Comparison of ENCODE assay signal across 1 cellular context in the genomic region with DNA sequence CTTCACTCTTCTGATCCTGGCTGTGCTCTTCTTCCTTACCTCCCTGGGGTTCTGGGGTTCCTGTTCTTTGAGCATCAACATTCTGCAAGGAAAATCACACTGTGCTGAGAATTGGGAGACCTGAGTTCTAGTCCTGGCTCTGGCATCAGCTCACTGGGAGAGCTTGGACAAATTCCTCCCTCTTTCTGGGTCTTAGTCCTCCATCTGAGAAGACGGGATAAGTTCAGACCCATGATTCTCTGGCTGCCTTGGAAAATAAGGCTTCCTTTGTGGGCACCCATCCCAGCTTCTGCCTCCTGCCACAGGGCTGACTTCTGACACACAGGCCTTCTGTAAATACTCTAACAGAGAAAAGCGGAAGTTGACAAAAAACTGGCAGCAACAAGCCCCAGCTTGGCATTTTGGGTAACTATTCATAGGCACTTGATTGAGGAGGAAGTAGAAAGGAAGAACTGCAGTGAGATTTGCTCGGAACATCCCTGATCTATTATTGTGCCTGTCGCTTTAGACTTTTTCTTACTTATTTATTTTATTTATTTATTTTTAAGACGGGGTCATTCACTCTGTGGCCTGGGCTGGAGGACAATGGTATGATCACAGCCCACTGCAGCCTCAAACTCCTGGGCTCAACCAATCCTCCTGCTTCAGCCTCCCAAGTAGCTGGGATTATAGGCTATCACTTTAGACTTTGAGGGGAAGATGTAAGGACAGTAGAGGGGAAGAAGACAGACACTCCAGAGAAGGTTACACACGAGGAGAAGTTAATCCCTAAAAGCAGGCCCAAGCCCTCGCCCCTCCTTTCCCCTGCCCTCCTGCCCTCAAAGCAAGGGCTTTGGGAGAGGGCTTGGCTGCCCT.
TF ChIP-seq lines count a peak whose summit lies in the region.

No MANE protein-coding gene starts in this region.

TF ChIP-seq in HepG2, 621 proteins besides CTCF, POLR2A, EP300 and RAD21 (continued from another document and continues in another):
- TF ChIP-seq, protein P1, sequence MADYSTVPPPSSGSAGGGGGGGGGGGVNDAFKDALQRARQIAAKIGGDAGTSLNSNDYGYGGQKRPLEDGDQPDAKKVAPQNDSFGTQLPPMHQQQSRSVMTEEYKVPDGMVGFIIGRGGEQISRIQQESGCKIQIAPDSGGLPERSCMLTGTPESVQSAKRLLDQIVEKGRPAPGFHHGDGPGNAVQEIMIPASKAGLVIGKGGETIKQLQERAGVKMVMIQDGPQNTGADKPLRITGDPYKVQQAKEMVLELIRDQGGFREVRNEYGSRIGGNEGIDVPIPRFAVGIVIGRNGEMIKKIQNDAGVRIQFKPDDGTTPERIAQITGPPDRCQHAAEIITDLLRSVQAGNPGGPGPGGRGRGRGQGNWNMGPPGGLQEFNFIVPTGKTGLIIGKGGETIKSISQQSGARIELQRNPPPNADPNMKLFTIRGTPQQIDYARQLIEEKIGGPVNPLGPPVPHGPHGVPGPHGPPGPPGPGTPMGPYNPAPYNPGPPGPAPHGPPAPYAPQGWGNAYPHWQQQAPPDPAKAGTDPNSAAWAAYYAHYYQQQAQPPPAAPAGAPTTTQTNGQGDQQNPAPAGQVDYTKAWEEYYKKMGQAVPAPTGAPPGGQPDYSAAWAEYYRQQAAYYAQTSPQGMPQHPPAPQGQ (CRISPR knock-in tag; IDR thresholded peaks at IDR 0.05; ENCODE audit: borderline replicate concordance), result no peak
- TF ChIP-seq MTF1 (CRISPR knock-in tag; IDR thresholded peaks at IDR 0.05) (no peak), ZSCAN31 (CRISPR knock-in tag; IDR thresholded peaks at IDR 0.05; ENCODE audit: low read depth) (no peak), HMGA1 (CRISPR knock-in tag; conservative IDR thresholded peaks at IDR 0.05) (no peak), NONO (IDR thresholded peaks at IDR 0.05) (no peak), NONO (CRISPR knock-in tag; conservative IDR thresholded peaks at IDR 0.05) (no peak), HCFC1 (IDR thresholded peaks at IDR 0.05; ENCODE audit: low read depth, low read length) (no peak), ATF1 (CRISPR knock-in tag; IDR thresholded peaks at IDR 0.05) (no peak), ZNF20 (CRISPR knock-in tag; IDR thresholded peaks at IDR 0.05) (no peak), ZNF354B (CRISPR knock-in tag; IDR thresholded peaks at IDR 0.05) (no peak; the same call in 1 of the 2 replicates), BRD4 (CRISPR knock-in tag; IDR thresholded peaks at IDR 0.05) (no peak), ZFAT (CRISPR knock-in tag; conservative IDR thresholded peaks at IDR 0.05) (no peak), ZNF569 (CRISPR knock-in tag; IDR thresholded peaks at IDR 0.05; ENCODE audit: borderline replicate concordance) (no peak), ZNF136 (CRISPR knock-in tag; IDR thresholded peaks at IDR 0.05; ENCODE audit: low read depth) (peak; percentile 56; the same call in 1 of the 2 replicates), FOXK2 (IDR thresholded peaks at IDR 0.05) (peak; percentile 74; the same call in 1 of the 2 replicates), ZNF790 (CRISPR knock-in tag; IDR thresholded peaks at IDR 0.05; ENCODE audit: borderline replicate concordance) (no peak), YY1 (IDR thresholded peaks at IDR 0.05; ENCODE audit: insufficient read depth, insufficient replicate concordance, low read depth, low read length) (no peak), NFIB (CRISPR knock-in tag; IDR thresholded peaks at IDR 0.05; ENCODE audit: borderline replicate concordance) (no peak), NR2F6 (IDR thresholded peaks at IDR 0.05) (no peak), NR2F6 (CRISPR knock-in tag; IDR thresholded peaks at IDR 0.05) (peak; percentile 62), ZSCAN30 (CRISPR knock-in tag; IDR thresholded peaks at IDR 0.05) (no peak), PHF5A (CRISPR knock-in tag; IDR thresholded peaks at IDR 0.05; ENCODE audit: low read depth, unreplicated experiment) (peak; percentile 43), ZNF383 (CRISPR knock-in tag; IDR thresholded peaks at IDR 0.05; ENCODE audit: borderline replicate concordance) (peak; percentile 23; the same call in 1 of the 2 replicates), ERF (CRISPR knock-in tag; IDR thresholded peaks at IDR 0.05) (no peak), CEBPG (CRISPR knock-in tag; IDR thresholded peaks at IDR 0.05) (peak; percentile 19; the same call in 1 of the 2 replicates), ATM (IDR thresholded peaks at IDR 0.05; ENCODE audit: borderline replicate concordance) (no peak), ZNF83 (CRISPR knock-in tag; IDR thresholded peaks at IDR 0.05; ENCODE audit: borderline replicate concordance) (no peak), SP1 (IDR thresholded peaks at IDR 0.05) (no peak), SP1 (CRISPR knock-in tag; IDR thresholded peaks at IDR 0.05) (no peak), ISX (CRISPR knock-in tag; conservative IDR thresholded peaks at IDR 0.05) (no peak), SUZ12 (IDR thresholded peaks at IDR 0.05; ENCODE audit: low read depth, low read length) (no peak), ZNF441 (CRISPR knock-in tag; IDR thresholded peaks at IDR 0.05; ENCODE audit: borderline replicate concordance) (peak; percentile 81), ZNF572 (CRISPR knock-in tag; IDR thresholded peaks at IDR 0.05) (0 out of 2 replicates have a peak, but pooled peaks have one; percentile 21), U2AF2 (IDR thresholded peaks at IDR 0.05; ENCODE audit: low read depth, low read length) (no peak), SMC3 (IDR thresholded peaks at IDR 0.05; ENCODE audit: low read length) (0 out of 2 replicates have a peak, but pooled peaks have one; percentile 2), GTF3A (CRISPR knock-in tag; conservative IDR thresholded peaks at IDR 0.05) (no peak), TCF12 (IDR thresholded peaks at IDR 0.05) (no peak), TCF12 (CRISPR knock-in tag; IDR thresholded peaks at IDR 0.05) (peak; percentile 78; the same call in 1 of the 2 replicates), XRCC5 (optimal IDR thresholded peaks at IDR 0.05; ENCODE audit: low read length) (no peak), ZNF10 (CRISPR knock-in tag; IDR thresholded peaks at IDR 0.05; ENCODE audit: borderline replicate concordance, low read depth) (no peak), JUND (CRISPR knock-in tag; IDR thresholded peaks at IDR 0.05) (no peak), TOE1 (CRISPR knock-in tag; IDR thresholded peaks at IDR 0.05) (no peak), MTA3 (CRISPR knock-in tag; IDR thresholded peaks at IDR 0.05) (no peak), NCOA1 (CRISPR knock-in tag; IDR thresholded peaks at IDR 0.05) (no peak), ZNF296 (CRISPR knock-in tag; conservative IDR thresholded peaks at IDR 0.05) (no peak), ZNF180 (CRISPR knock-in tag; IDR thresholded peaks at IDR 0.05; ENCODE audit: borderline replicate concordance, low read depth) (no peak), IKZF1 (IDR thresholded peaks at IDR 0.05) (no peak)
- TF ChIP-seq, protein P2, sequence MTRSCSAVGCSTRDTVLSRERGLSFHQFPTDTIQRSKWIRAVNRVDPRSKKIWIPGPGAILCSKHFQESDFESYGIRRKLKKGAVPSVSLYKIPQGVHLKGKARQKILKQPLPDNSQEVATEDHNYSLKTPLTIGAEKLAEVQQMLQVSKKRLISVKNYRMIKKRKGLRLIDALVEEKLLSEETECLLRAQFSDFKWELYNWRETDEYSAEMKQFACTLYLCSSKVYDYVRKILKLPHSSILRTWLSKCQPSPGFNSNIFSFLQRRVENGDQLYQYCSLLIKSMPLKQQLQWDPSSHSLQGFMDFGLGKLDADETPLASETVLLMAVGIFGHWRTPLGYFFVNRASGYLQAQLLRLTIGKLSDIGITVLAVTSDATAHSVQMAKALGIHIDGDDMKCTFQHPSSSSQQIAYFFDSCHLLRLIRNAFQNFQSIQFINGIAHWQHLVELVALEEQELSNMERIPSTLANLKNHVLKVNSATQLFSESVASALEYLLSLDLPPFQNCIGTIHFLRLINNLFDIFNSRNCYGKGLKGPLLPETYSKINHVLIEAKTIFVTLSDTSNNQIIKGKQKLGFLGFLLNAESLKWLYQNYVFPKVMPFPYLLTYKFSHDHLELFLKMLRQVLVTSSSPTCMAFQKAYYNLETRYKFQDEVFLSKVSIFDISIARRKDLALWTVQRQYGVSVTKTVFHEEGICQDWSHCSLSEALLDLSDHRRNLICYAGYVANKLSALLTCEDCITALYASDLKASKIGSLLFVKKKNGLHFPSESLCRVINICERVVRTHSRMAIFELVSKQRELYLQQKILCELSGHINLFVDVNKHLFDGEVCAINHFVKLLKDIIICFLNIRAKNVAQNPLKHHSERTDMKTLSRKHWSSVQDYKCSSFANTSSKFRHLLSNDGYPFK (CRISPR knock-in tag; IDR thresholded peaks at IDR 0.05; ENCODE audit: borderline replicate concordance), result no peak; the same call in 1 of the 2 replicates
- TF ChIP-seq, protein P3, sequence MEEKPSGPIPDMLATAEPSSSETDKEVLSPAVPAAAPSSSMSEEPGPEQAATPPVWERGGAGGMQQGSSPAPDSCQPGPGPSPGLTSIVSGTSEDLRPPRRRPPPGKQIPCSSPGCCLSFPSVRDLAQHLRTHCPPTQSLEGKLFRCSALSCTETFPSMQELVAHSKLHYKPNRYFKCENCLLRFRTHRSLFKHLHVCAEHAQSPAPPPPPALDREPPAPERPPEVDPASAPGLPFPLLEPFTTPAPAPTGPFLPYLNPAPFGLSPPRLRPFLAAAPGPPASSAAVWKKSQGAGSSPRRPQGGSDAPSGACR (CRISPR knock-in tag; IDR thresholded peaks at IDR 0.05), result no peak
- TF ChIP-seq, protein P4, sequence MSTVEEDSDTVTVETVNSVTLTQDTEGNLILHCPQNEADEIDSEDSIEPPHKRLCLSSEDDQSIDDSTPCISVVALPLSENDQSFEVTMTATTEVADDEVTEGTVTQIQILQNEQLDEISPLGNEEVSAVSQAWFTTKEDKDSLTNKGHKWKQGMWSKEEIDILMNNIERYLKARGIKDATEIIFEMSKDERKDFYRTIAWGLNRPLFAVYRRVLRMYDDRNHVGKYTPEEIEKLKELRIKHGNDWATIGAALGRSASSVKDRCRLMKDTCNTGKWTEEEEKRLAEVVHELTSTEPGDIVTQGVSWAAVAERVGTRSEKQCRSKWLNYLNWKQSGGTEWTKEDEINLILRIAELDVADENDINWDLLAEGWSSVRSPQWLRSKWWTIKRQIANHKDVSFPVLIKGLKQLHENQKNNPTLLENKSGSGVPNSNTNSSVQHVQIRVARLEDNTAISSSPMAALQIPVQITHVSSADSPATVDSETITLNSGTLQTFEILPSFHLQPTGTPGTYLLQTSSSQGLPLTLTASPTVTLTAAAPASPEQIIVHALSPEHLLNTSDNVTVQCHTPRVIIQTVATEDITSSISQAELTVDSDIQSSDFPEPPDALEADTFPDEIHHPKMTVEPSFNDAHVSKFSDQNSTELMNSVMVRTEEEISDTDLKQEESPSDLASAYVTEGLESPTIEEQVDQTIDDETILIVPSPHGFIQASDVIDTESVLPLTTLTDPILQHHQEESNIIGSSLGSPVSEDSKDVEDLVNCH (CRISPR knock-in tag; IDR thresholded peaks at IDR 0.05), result no peak
- TF ChIP-seq, protein P5, sequence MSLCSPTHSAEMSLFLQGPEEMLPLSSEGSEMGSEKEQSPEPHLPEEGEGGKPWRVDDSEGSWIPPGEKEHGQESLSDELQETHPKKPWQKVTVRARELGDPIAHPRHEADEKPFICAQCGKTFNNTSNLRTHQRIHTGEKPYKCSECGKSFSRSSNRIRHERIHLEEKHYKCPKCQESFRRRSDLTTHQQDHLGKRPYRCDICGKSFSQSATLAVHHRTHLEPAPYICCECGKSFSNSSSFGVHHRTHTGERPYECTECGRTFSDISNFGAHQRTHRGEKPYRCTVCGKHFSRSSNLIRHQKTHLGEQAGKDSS (CRISPR knock-in tag; IDR thresholded peaks at IDR 0.05; ENCODE audit: borderline replicate concordance, low read depth), result no peak
- TF ChIP-seq, protein P6, sequence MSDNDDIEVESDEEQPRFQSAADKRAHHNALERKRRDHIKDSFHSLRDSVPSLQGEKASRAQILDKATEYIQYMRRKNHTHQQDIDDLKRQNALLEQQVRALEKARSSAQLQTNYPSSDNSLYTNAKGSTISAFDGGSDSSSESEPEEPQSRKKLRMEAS (IDR thresholded peaks at IDR 0.05), result peak; percentile 19
- TF ChIP-seq, protein P7, sequence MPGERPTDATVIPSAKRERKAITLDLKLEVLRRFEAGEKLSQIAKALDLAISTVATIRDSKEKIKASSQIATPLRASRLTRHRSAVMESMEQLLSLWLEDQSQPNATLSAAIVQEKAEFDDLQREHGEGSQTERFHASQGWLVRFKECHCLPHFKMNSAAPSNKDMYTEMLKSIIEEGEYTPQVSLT (CRISPR knock-in tag; IDR thresholded peaks at IDR 0.05; ENCODE audit: borderline replicate concordance, low read depth), result no peak
- TF ChIP-seq, protein P8, sequence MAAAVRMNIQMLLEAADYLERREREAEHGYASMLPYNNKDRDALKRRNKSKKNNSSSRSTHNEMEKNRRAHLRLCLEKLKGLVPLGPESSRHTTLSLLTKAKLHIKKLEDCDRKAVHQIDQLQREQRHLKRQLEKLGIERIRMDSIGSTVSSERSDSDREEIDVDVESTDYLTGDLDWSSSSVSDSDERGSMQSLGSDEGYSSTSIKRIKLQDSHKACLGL (CRISPR knock-in tag; IDR thresholded peaks at IDR 0.05), result peak; percentile 54
- TF ChIP-seq, protein P9, sequence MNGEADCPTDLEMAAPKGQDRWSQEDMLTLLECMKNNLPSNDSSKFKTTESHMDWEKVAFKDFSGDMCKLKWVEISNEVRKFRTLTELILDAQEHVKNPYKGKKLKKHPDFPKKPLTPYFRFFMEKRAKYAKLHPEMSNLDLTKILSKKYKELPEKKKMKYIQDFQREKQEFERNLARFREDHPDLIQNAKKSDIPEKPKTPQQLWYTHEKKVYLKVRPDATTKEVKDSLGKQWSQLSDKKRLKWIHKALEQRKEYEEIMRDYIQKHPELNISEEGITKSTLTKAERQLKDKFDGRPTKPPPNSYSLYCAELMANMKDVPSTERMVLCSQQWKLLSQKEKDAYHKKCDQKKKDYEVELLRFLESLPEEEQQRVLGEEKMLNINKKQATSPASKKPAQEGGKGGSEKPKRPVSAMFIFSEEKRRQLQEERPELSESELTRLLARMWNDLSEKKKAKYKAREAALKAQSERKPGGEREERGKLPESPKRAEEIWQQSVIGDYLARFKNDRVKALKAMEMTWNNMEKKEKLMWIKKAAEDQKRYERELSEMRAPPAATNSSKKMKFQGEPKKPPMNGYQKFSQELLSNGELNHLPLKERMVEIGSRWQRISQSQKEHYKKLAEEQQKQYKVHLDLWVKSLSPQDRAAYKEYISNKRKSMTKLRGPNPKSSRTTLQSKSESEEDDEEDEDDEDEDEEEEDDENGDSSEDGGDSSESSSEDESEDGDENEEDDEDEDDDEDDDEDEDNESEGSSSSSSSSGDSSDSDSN (CRISPR knock-in tag; IDR thresholded peaks at IDR 0.05), result no peak
- TF ChIP-seq, protein P10, sequence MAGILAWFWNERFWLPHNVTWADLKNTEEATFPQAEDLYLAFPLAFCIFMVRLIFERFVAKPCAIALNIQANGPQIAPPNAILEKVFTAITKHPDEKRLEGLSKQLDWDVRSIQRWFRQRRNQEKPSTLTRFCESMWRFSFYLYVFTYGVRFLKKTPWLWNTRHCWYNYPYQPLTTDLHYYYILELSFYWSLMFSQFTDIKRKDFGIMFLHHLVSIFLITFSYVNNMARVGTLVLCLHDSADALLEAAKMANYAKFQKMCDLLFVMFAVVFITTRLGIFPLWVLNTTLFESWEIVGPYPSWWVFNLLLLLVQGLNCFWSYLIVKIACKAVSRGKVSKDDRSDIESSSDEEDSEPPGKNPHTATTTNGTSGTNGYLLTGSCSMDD (CRISPR knock-in tag; IDR thresholded peaks at IDR 0.05), result no peak
